In genomic region chr20:40814328-40814960, GRCh38 we compare ENCODE assay signal across 14 cellular contexts.
DNase-seq lines count a peak whose midpoint lies in the region; ATAC-seq and TF ChIP-seq lines count a peak whose summit lies in the region.
"Had no signal": no experiment of that assay in that cellular context is flagged by ENCODE, and none has a peak within 500 bp of the region (broad histone marks: within the 10 kb centered on the region; RNA-seq: fewer than 3 reads in every experiment).

No MANE protein-coding gene starts in this region.

- H3K79me2 ChIP-seq in H9 (ENCODE audit: insufficient read depth, low read length) = no peaks in the 10 kb centered on the region
- no peaks in the 10 kb centered on the region for H3K79me2 ChIP-seq in neural progenitor cell (ENCODE audit: low read depth)

- no peak overlapping the region for H4K5ac ChIP-seq in H9 (ENCODE audit: insufficient read length, low read depth, low read length)

- H3K9ac ChIP-seq in H9 (ENCODE audit: extremely low read depth, insufficient read length, low read length) (no peak overlapping the region), neural progenitor cell (no peak overlapping the region)
- H3K9ac ChIP-seq: BLaER1 treated with 17β-estradiol and CSF1 and Interleukin-3, amounts not matched to agents 10 nM and 100 nM had no signal

- H3K27ac Mint-ChIP-seq in H9 (no peak overlapping the region), neural progenitor cell (no peak overlapping the region)
- H3K27ac Mint-ChIP-seq: B cell; CD8-positive, alpha-beta T cell; GM23338; HFFc6 had no signal

- H3K23me2 ChIP-seq in H9 (ENCODE audit: insufficient read length, low read depth, low read length, poor library complexity, severe bottlenecking) = no peaks in the 10 kb centered on the region

- H3K4me1 ChIP-seq in H9 (ENCODE audit: insufficient read depth, low read length) (no peaks in the 10 kb centered on the region), neural progenitor cell (no peaks in the 10 kb centered on the region), Peyer's patch (no peaks in the 10 kb centered on the region)

- H3K36me3 ChIP-seq in neural progenitor cell (no peaks in the 10 kb centered on the region), Peyer's patch (no peaks in the 10 kb centered on the region)
- H3K36me3 ChIP-seq: BLaER1 treated with 17β-estradiol and CSF1 and Interleukin-3, amounts not matched to agents 10 nM and 100 nM had no signal

- H3K4ac ChIP-seq in H9 (ENCODE audit: low read depth, low read length) = no peak overlapping the region

- H2AK5ac ChIP-seq in H9 (ENCODE audit: insufficient read length, low read length) = no peak overlapping the region

- H3K18ac ChIP-seq in H9 (ENCODE audit: insufficient read length, low read depth, low read length) = no peak overlapping the region

- H4K91ac ChIP-seq in H9 (ENCODE audit: insufficient read length, low read depth, low read length) = no peak overlapping the region

- no peaks in the 10 kb centered on the region for H4K20me1 ChIP-seq in H9 (ENCODE audit: control insufficient read depth, insufficient read depth, insufficient read length)
- no peaks in the 10 kb centered on the region for H4K20me1 ChIP-seq in neural progenitor cell (ENCODE audit: low read depth)
- H4K20me1 ChIP-seq: BLaER1 treated with 17β-estradiol and CSF1 and Interleukin-3, amounts not matched to agents 10 nM and 100 nM had no signal

- no peaks in the 10 kb centered on the region for H3K36me3 Mint-ChIP-seq in H9 (ENCODE audit: insufficient read depth in 1 of 3, low read depth in 3 of 3)
- no peaks in the 10 kb centered on the region for H3K36me3 Mint-ChIP-seq in neural progenitor cell
- H3K36me3 Mint-ChIP-seq: CD8-positive, alpha-beta T cell had no signal

- H2BK15ac ChIP-seq in H9 (ENCODE audit: low read depth, low read length) = no peak overlapping the region

- no peak overlapping the region for H3K4me2 ChIP-seq in H9 (ENCODE audit: insufficient read depth, insufficient read length, low read length)
- no peak overlapping the region for H3K4me2 ChIP-seq in neural progenitor cell
- H3K4me2 ChIP-seq: GM23338 had no signal

- TF ChIP-seq POLR2A in Peyer's patch (IDR thresholded peaks at IDR 0.05) = no peak

- H3K27me3 Mint-ChIP-seq in H9 (ENCODE audit: low read depth) (no peaks in the 10 kb centered on the region; the same call in 1 of the 2 replicates), neural progenitor cell (ENCODE audit: insufficient read depth, low read depth) (peaks cover 15% of the 10 kb centered on the region)

- no peak overlapping the region for H4K8ac ChIP-seq in H9 (replicated peaks; ENCODE audit: insufficient read length, low read depth, low read length)

- ATAC-seq in GM21515 (IDR thresholded peaks at IDR 0.05; ENCODE audit: unreplicated experiment) = no peak
- ATAC-seq: CD8-positive, alpha-beta T cell; GM23338 had no signal

- no peak overlapping the region for H3K56ac ChIP-seq in H9 (ENCODE audit: insufficient read length, low read depth, low read length)

- H3K4me3 Mint-ChIP-seq in H9 = no peak overlapping the region
- no peak overlapping the region for H3K4me3 Mint-ChIP-seq in neural progenitor cell
- H3K4me3 Mint-ChIP-seq: B cell; CD8-positive, alpha-beta T cell; GM23338; HFFc6 had no signal

- H2BK12ac ChIP-seq in H9 (ENCODE audit: insufficient read length, low read depth, low read length) = no peak overlapping the region

- H2BK5ac ChIP-seq in H9 (ENCODE audit: insufficient read length, low read length) = no peak overlapping the region

- no peak overlapping the region for H3K27ac ChIP-seq in H9 (ENCODE audit: insufficient read length, low read depth, low read length)
- no peak overlapping the region for H3K27ac ChIP-seq in coronary artery
- H3K27ac ChIP-seq in neural progenitor cell = no peak overlapping the region
- no peak overlapping the region for H3K27ac ChIP-seq in Peyer's patch
- H3K27ac ChIP-seq: BLaER1 treated with 17β-estradiol and CSF1 and Interleukin-3, amounts not matched to agents 10 nM and 100 nM had no signal

- H3K4me3 ChIP-seq in coronary artery (no peak overlapping the region), neural progenitor cell (no peak overlapping the region), Peyer's patch (no peak overlapping the region)
- H3K4me3 ChIP-seq: BLaER1 treated with 17β-estradiol and CSF1 and Interleukin-3, amounts not matched to agents 10 nM and 100 nM; GM23338 had no signal

- DNase-seq in activated CD8-positive, alpha-beta memory T cell treated with anti-CD3 and anti-CD28 coated beads for 24 hours = peak; percentile 37
- no peak for DNase-seq in activated CD8-positive, alpha-beta memory T cell treated with anti-CD3 and anti-CD28 coated beads, Interleukin-2, amount 50 U/mL, for 48 hours
- DNase-seq in H9 (peak; percentile 4), coronary artery (ENCODE audit: low spot score) (peak; percentile 50), neural progenitor cell (ENCODE audit: low spot score) (no peak), glomerular visceral epithelial cell (ENCODE audit: extremely low spot score) (no peak), Peyer's patch (no peak)
- DNase-seq: Calu3; CD8-positive, alpha-beta T cell; HFFc6 had no signal

- no CpG with 5 or more reads among the region's 8 CpGs for WGBS in H9 (ENCODE audit: extremely low coverage, insufficient read length, low lambda C conversion rate)

- H3K23ac ChIP-seq in H9 (ENCODE audit: insufficient read length, low read depth, low read length) = no peak overlapping the region

- no peaks in the 10 kb centered on the region for H3K79me1 ChIP-seq in H9 (ENCODE audit: insufficient read depth, low read depth, low read length, poor library complexity, severe bottlenecking)

- H3K9me3 Mint-ChIP-seq in H9 (no peaks in the 10 kb centered on the region; a peak in 1 of 5 replicates), neural progenitor cell (peaks cover 5% of the 10 kb centered on the region)
- H3K9me3 Mint-ChIP-seq: HFFc6 had no signal

- H3K4me1 Mint-ChIP-seq in H9 (no peaks in the 10 kb centered on the region), neural progenitor cell (no peaks in the 10 kb centered on the region)
- H3K4me1 Mint-ChIP-seq: B cell, GM23338 had no signal

- H3F3A ChIP-seq in neural progenitor cell (ENCODE audit: low read depth) = no peaks in the 10 kb centered on the region

- TF ChIP-seq CTCF in H9 (conservative IDR thresholded peaks at IDR 0.05) (no peak), coronary artery (IDR thresholded peaks at IDR 0.05) (no peak), neural progenitor cell (IDR thresholded peaks at IDR 0.05) (no peak), Peyer's patch (IDR thresholded peaks at IDR 0.05) (no peak)

- H3K27me3 ChIP-seq in H9 (ENCODE audit: insufficient read depth, low read length) (no peaks in the 10 kb centered on the region), neural progenitor cell (no peaks in the 10 kb centered on the region), Peyer's patch (no peaks in the 10 kb centered on the region)
- H3K27me3 ChIP-seq: BLaER1 treated with 17β-estradiol and CSF1 and Interleukin-3, amounts not matched to agents 10 nM and 100 nM had no signal

- H3K9me3 ChIP-seq in H9 (ENCODE audit: control insufficient read depth, low read depth, low read length) (no peaks in the 10 kb centered on the region), neural progenitor cell (ENCODE audit: low read depth) (no peaks in the 10 kb centered on the region), Peyer's patch (no peaks in the 10 kb centered on the region)

- H3K14ac ChIP-seq in H9 (ENCODE audit: insufficient read depth, low read length) = no peak overlapping the region

- H2BK120ac ChIP-seq in H9 (ENCODE audit: low read depth, low read length, poor library complexity, severe bottlenecking) = no peak overlapping the region

- H3T11ph ChIP-seq in H9 (ENCODE audit: low read length) = no peak overlapping the region

- H2AFZ ChIP-seq in H9 (ENCODE audit: low read length) (no peak overlapping the region), neural progenitor cell (replicated peaks) (peak overlapping the region; percentile 26)

- H2BK20ac ChIP-seq in H9 (ENCODE audit: low read depth, low read length, poor library complexity, severe bottlenecking) = no peak overlapping the region

Comparison
In these comparisons a context has a peak if more than half of its experiments do, and no peak if none do; other contexts are left out.
1. DNase-seq: peak in activated CD8-positive, alpha-beta memory T cell treated with anti-CD3 and anti-CD28 coated beads for 24 hours (single experiment), H9 (single experiment) and coronary artery (single experiment); none in activated CD8-positive, alpha-beta memory T cell treated with anti-CD3 and anti-CD28 coated beads, Interleukin-2, amount 50 U/mL, for 48 hours (single experiment), neural progenitor cell (single experiment), glomerular visceral epithelial cell (single experiment) and Peyer's patch (0 of 3).